In the genomic region with DNA sequence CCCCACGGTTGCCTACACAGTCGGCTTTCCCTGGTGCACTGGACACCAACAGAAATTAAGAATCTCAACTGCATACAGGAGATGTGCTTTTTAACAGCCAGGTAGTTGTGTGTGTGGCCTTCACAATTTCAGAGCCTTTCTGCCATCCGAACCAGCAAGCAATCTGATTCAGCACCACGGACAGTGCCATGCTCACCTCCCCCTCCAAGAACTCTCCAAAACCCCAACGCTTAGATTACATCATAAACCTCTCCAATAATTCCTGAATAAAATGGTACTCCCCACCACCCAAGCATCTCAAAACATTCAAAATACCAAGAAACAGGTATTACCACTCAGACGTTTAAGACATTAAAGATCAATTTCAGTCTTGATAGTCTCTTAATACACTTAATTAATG, we compare ENCODE assay signal across 9 cellular contexts. TPM values are rescaled to one million over a fixed set of nuclear protein-coding genes. Genes with fewer than 3 reads are reported as not detected.
A peak's percentile ranks its signal among the peaks of the same experiment; 100 is the strongest.
DNase-seq lines count a peak whose midpoint lies in the region; ATAC-seq and TF ChIP-seq lines count a peak whose summit lies in the region.
"Had no signal": no experiment of that assay in that cellular context is flagged by ENCODE, and none has a peak within 500 bp of the region (broad histone marks: within the 10 kb centered on the region; RNA-seq: fewer than 3 reads in every experiment).

No MANE protein-coding gene starts in this region.

- no peaks in the 10 kb centered on the region for H3K27me3 ChIP-seq in Karpas-422 (ENCODE audit: low read length)

- no peak overlapping the region for H3K9ac ChIP-seq in Karpas-422 (ENCODE audit: low read length)

- peak; percentile 88 for DNase-seq in Karpas-422
- peak; percentile 41 to 47 for DNase-seq in activated CD4-positive, alpha-beta T cell treated with anti-CD3 and anti-CD28 coated beads, Interleukin-2, amount 50 U/mL, for 4 hours
- DNase-seq in fibroblast of peridontal ligament (ENCODE audit: extremely low read depth) = peak; percentile 70
- peak; percentile 72 for DNase-seq in sciatic nerve (ENCODE audit: low spot score)
- no peak for DNase-seq in omental fat pad (ENCODE audit: low spot score)
- no peak for DNase-seq in NCI-H1105 (lab: John Stamatoyannopoulos, UW)

- peak; percentile 52 for ATAC-seq in sciatic nerve
- no peak for ATAC-seq in GM19395 (IDR thresholded peaks at IDR 0.05; ENCODE audit: unreplicated experiment)
- ATAC-seq in omental fat pad (ENCODE audit: low FRiP score) = no peak
- ATAC-seq in HG03571 (IDR thresholded peaks at IDR 0.05; ENCODE audit: unreplicated experiment) = no peak

- H3K27ac ChIP-seq in Karpas-422 (ENCODE audit: low read length) = no peak overlapping the region
- H3K27ac ChIP-seq: PC-9 had no signal

- H3K9me2 ChIP-seq in Karpas-422 (replicated peaks; ENCODE audit: insufficient read depth, low read length) = no peaks in the 10 kb centered on the region

- no peaks in the 10 kb centered on the region for H3K9me3 ChIP-seq in Karpas-422 (ENCODE audit: low read length)

- H3K4me2 ChIP-seq in Karpas-422 (ENCODE audit: low read depth, low read length, poor library complexity, severe bottlenecking) = no peak overlapping the region
- H3K4me2 ChIP-seq: PC-9 had no signal

- peaks cover 70% of the 10 kb centered on the region for H3K79me2 ChIP-seq in Karpas-422 (ENCODE audit: low read length)

- H3K4me3 ChIP-seq in Karpas-422 (ENCODE audit: low read length) = no peak overlapping the region
- H3K4me3 ChIP-seq: PC-9 had no signal

- intact Hi-C loops in sciatic nerve (cut with DNase I) = no loop called here

- H4K20me1 ChIP-seq in Karpas-422 (ENCODE audit: insufficient read depth, low read depth, low read length) = peaks cover 92% of the 10 kb centered on the region

- TF ChIP-seq CTCF in omental fat pad (IDR thresholded peaks at IDR 0.05) = no peak

- no peak overlapping the region for H2AFZ ChIP-seq in Karpas-422 (ENCODE audit: low read length)
- H2AFZ ChIP-seq: PC-9 had no signal

- H3K4me1 ChIP-seq in Karpas-422 (ENCODE audit: low read length) = peaks cover 64% of the 10 kb centered on the region

- peaks cover 12% of the 10 kb centered on the region for H3K36me3 ChIP-seq in Karpas-422 (ENCODE audit: insufficient read depth, low read length)

RNA-seq across cellular contexts. Expression of gene USP7, which starts 31.8 kb away (rescaled TPM):
- total RNA-seq in Karpas-422 (2014; rRNA removed; shearing (Covaris generic); ENCODE audit: low replicate concordance) = 38.6 and 42.5 TPM in 2 replicates
- 113 TPM for total RNA-seq in sciatic nerve
- total RNA-seq in omental fat pad = 100 to 1,000 TPM in 2 of 4 donors, 10 to 100 TPM in 2; 71.2 to 138 (median 97.0) TPM

RNA-seq across cellular contexts. Expression of gene LITAFD, which starts 49.7 kb away (rescaled TPM):
- 0.45 TPM in 1 of 2 replicates, not detected in the other for total RNA-seq in Karpas-422 (2014; rRNA removed; shearing (Covaris generic); ENCODE audit: low replicate concordance)
- total RNA-seq in sciatic nerve (not detected), omental fat pad (not detected)
- total RNA-seq: PC-9 had no signal

Comparison
In these comparisons a context has a peak if more than half of its experiments do, and no peak if none do; other contexts are left out.
1. DNase-seq: peak in Karpas-422 (single experiment), activated CD4-positive, alpha-beta T cell treated with anti-CD3 and anti-CD28 coated beads, Interleukin-2, amount 50 U/mL, for 4 hours (2 of 2), fibroblast of peridontal ligament (single experiment) and sciatic nerve (single experiment); none in omental fat pad (single experiment) and NCI-H1105 (single experiment).